ENCODE assay signal across 11 cellular contexts in the genomic region with DNA sequence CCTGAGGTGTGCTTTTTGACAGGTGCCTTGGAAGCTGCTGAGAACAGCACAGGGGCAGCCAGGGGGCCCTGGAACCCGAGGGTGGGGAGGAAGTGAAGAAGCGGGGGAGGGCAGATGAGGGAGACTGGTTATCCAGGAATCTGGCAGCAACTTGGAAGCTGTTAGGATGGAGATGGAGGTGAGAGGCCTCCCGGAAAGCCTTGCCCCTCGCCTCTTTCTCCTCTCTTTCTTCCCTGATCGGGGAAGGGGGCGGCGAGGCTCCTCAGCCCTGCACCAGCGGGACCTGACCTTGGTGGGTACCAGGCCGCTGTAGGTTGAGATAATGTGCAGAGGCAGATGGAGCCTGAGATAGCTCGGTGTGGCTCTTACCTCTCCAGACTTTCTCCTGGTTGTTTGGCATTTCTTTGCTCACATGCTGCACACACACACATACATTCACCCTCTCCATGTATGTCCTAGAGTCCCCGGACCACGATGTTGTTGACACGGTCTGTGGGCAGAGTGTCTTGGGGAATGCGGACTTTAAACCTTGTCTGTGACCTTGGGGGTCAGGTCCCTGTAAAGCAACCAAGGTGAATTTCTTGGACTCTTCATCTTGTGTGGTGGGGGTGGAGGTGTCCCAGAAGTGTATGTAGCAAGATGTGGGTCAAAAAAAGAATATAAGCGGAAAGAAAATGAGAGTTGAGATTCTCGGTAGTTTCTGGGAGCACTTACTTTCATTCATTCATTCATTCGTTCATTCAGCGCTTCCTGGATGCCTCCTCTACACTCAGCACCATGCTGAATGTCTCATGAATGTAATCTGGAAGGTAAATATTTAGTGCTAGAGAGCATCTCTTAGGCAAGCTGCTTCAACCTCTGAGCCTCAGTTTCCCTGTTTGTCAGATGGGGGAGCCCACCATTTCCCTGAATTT. TPM values are rescaled to one million over a fixed set of nuclear protein-coding genes. Genes with fewer than 3 reads are reported as not detected.
DNase-seq lines count a peak whose midpoint lies in the region; ATAC-seq and TF ChIP-seq lines count a peak whose summit lies in the region.
"Had no signal": no experiment of that assay in that cellular context is flagged by ENCODE, and none has a peak within 500 bp of the region (broad histone marks: within the 10 kb centered on the region; RNA-seq: fewer than 3 reads in every experiment).

No MANE protein-coding gene starts in this region.

- H3K36me3 ChIP-seq in endodermal cell (ENCODE audit: control insufficient read depth, insufficient read depth, low read length) = no peaks in the 10 kb centered on the region
- H3K36me3 ChIP-seq: uterus had no signal

- no peaks in the 10 kb centered on the region for H3K27me3 ChIP-seq in endodermal cell (ENCODE audit: control insufficient read depth, insufficient read depth, low read length, poor library complexity, severe bottlenecking)

- peaks cover 12% of the 10 kb centered on the region for H3K4me1 ChIP-seq in endodermal cell (ENCODE audit: control insufficient read depth, insufficient read depth, low read length)

- no peak overlapping the region for H3K27ac Mint-ChIP-seq in endodermal cell
- no peak overlapping the region for H3K27ac Mint-ChIP-seq in nephron progenitor cell

- H3K4me1 Mint-ChIP-seq in endodermal cell = peaks cover 36% of the 10 kb centered on the region
- peaks cover 43% of the 10 kb centered on the region for H3K4me1 Mint-ChIP-seq in nephron progenitor cell

- no peaks in the 10 kb centered on the region for H3K9me3 ChIP-seq in endodermal cell (ENCODE audit: control insufficient read depth, low read length)
- H3K9me3 ChIP-seq: uterus had no signal

- H3K36me3 Mint-ChIP-seq in endodermal cell (ENCODE audit: low read depth) (peaks cover 3% of the 10 kb centered on the region), nephron progenitor cell (ENCODE audit: low read depth) (no peaks in the 10 kb centered on the region)

- peak; percentile 51 for DNase-seq in D341Med (ENCODE audit: low spot score)
- DNase-seq in NCI-H69 (lab: John Stamatoyannopoulos, UW) = peak; percentile 37
- peak; percentile 77 for DNase-seq in endodermal cell
- no peak for DNase-seq in nephron progenitor cell
- DNase-seq in hypothalamus (lab: John Stamatoyannopoulos, UW) = no peak
- no peak for DNase-seq in SKM-1 treated with dmso at 0.1 percent for 144 hours (lab: John Stamatoyannopoulos, UW; ENCODE audit: unreplicated experiment)
- no peak for DNase-seq in activated CD4-positive, alpha-beta T cell treated with anti-CD3 and anti-CD28 coated beads for 48 hours
- DNase-seq: activated CD4-positive, alpha-beta T cell treated with anti-CD3 and anti-CD28 coated beads, Interleukin-2, amount 50 U/mL, for 4 hours; NCI-H2029; uterus had no signal

- TF ChIP-seq CTCF in endodermal cell (conservative IDR thresholded peaks at IDR 0.05) = no peak
- no peak for TF ChIP-seq CTCF in nephron progenitor cell (IDR thresholded peaks at IDR 0.05)

- H3K27me3 Mint-ChIP-seq in endodermal cell (ENCODE audit: insufficient read depth) (peaks cover 25% of the 10 kb centered on the region), nephron progenitor cell (ENCODE audit: low read depth, poor library complexity) (peaks cover 35% of the 10 kb centered on the region)

- peak overlapping the region; percentile 59 for H3K4me3 ChIP-seq in endodermal cell (ENCODE audit: low read length)

- H3K4me3 Mint-ChIP-seq in endodermal cell (peak overlapping the region; percentile 70), nephron progenitor cell (peak overlapping the region; percentile 72)

- no peaks in the 10 kb centered on the region for H3K9me3 Mint-ChIP-seq in endodermal cell
- H3K9me3 Mint-ChIP-seq in nephron progenitor cell = no peaks in the 10 kb centered on the region

- no peak overlapping the region for H3K9ac ChIP-seq in endodermal cell (ENCODE audit: extremely low read depth, low read length, poor library complexity, severe bottlenecking)

- no peak overlapping the region for H3K27ac ChIP-seq in endodermal cell (ENCODE audit: low read depth, low read length)
- H3K27ac ChIP-seq: uterus had no signal

- WGBS in endodermal cell (ENCODE audit: insufficient coverage in 1 of 2, insufficient read length in 1 of 2), 2 experiments = 62 to 81% methylated on average over 5 to 16 of the region's 18 CpGs

- no peak for ATAC-seq in GM19467 (IDR thresholded peaks at IDR 0.05; ENCODE audit: unreplicated experiment)

RNA-seq across cellular contexts. Expression of a gene that starts 1.6 kb away (rescaled TPM):
- total RNA-seq in endodermal cell = 10 to 100 TPM; 18.4 to 20.3 TPM
- polyA plus RNA-seq in endodermal cell (2013, experiment 1 of 2) = 27.5 TPM
- polyA plus RNA-seq in endodermal cell (2013, experiment 2 of 2) = 22.0 TPM

Comparison
In these comparisons a context has a peak if more than half of its experiments do, and no peak if none do; other contexts are left out.
1. DNase-seq: peak in D341Med (single experiment), NCI-H69 (single experiment) and endodermal cell (single experiment); none in nephron progenitor cell (single experiment), hypothalamus (0 of 51), SKM-1 treated with dmso at 0.1 percent for 144 hours (single experiment) and activated CD4-positive, alpha-beta T cell treated with anti-CD3 and anti-CD28 coated beads for 48 hours (single experiment).